In the genomic region with DNA sequence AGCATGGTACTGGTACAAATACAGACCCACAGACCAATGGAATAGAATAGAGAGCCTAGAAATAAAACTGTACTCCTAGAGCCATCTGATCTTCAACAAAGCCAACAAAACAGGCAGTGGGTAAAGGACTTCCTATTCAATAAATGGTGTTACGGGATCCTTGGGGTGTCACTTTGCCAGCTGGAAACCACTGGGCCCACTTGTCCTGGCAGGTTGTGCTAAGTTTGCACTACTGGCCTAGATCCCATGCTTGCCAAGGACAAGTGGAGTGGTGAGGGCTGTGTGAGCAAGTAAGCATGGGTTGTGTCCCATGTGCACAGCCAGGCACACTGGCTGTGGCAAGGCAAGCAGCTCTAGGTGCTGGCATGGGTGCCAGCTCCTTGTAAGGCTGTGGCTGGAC, we compare ENCODE assay signal across 30 cellular contexts. TPM values are rescaled to one million over a fixed set of nuclear protein-coding genes. Genes with fewer than 3 reads are reported as not detected.
"Had no signal": no experiment of that assay in that cellular context is flagged by ENCODE, and none has a peak within 500 bp of the region (broad histone marks: within the 10 kb centered on the region; RNA-seq: fewer than 3 reads in every experiment).

No MANE protein-coding gene starts in this region.

- FAIRE-seq: colon, endothelial cell of umbilical vein, islet of Langerhans, keratinocyte had no signal

- H3K27ac ChIP-seq: coronary artery, dorsolateral prefrontal cortex, esophagus squamous epithelium, gastrocnemius medialis, heart right ventricle, left lung, lower lobe of right lung had no signal

- ATAC-seq: gastrocnemius medialis, heart right ventricle, left cardiac atrium, left lung, left ventricle myocardium superior, lower lobe of right lung, mucosa of descending colon had no signal

- H3K9me3 ChIP-seq: esophagus squamous epithelium, gastrocnemius medialis, lower lobe of right lung, mucosa of descending colon had no signal

- H3K27me3 ChIP-seq: gastrocnemius medialis had no signal

- H3K4me3 ChIP-seq: coronary artery, dorsolateral prefrontal cortex, esophagus squamous epithelium, gastrocnemius medialis, heart right ventricle, left lung, lower lobe of right lung, mucosa of descending colon had no signal

- DNase-seq: dermis blood vessel endothelial cell; dorsolateral prefrontal cortex; effector CD4-positive, alpha-beta T cell; effector memory CD4-positive, alpha-beta T cell; esophagus squamous epithelium; foreskin fibroblast; foreskin melanocyte; gastrocnemius medialis; glutamatergic neuron; head of caudate nucleus; heart right ventricle; hippocampal formation; left cardiac atrium; left lung; left ventricle myocardium superior; lower lobe of right lung; mesenchymal stem cell; mucosa of descending colon had no signal

- H3K4me1 ChIP-seq: esophagus squamous epithelium, gastrocnemius medialis, heart right ventricle, left lung, lower lobe of right lung had no signal

- H3K36me3 ChIP-seq: esophagus squamous epithelium, gastrocnemius medialis, heart right ventricle, left lung, lower lobe of right lung had no signal

RNA-seq across cellular contexts. Expression of a gene that starts 8.8 kb away (rescaled TPM):
- total RNA-seq: dermis blood vessel endothelial cell, dorsolateral prefrontal cortex, endothelial cell of umbilical vein, epithelial cell of proximal tubule, esophagus squamous epithelium, glomerular endothelial cell, heart right ventricle, kidney epithelial cell, left cardiac atrium, left lung, left ventricle myocardium superior, lower lobe of right lung, lung microvascular endothelial cell, mesenteric fat pad, myocyte had no signal
- polyA plus RNA-seq: endothelial cell of umbilical vein, esophagus, heart right ventricle, keratinocyte had no signal
